Comparison of ENCODE assay signal across 1 cellular context in genomic region chr6:1396952-1397868, GRCh38.
A peak's percentile ranks its signal among the peaks of the same experiment; 100 is the strongest.
TF ChIP-seq lines count a peak whose summit lies in the region.

No MANE protein-coding gene starts in this region.

TF ChIP-seq in IMR-90, 13 proteins besides CTCF, POLR2A, EP300 and RAD21:
- TF ChIP-seq NFE2L2 (IDR thresholded peaks at IDR 0.05; ENCODE audit: low read depth, low read length) (peak; percentile 32; the same call in 1 of the 2 replicates), ELK1 (IDR thresholded peaks at IDR 0.05; ENCODE audit: borderline replicate concordance, low read depth, low read length) (no peak), RFX5 (IDR thresholded peaks at IDR 0.05; ENCODE audit: low read depth, low read length) (no peak), MAFK (IDR thresholded peaks at IDR 0.05; ENCODE audit: low read depth, low read length) (no peak), MAZ (IDR thresholded peaks at IDR 0.05; ENCODE audit: borderline replicate concordance, low read depth, low read length) (peak; percentile 54; the same call in 1 of the 2 replicates), RCOR1 (IDR thresholded peaks at IDR 0.05; ENCODE audit: insufficient replicate concordance, low read length) (peak; percentile 20), MXI1 (IDR thresholded peaks at IDR 0.05; ENCODE audit: borderline replicate concordance, low read depth, low read length) (peak; percentile 91), SMC3 (IDR thresholded peaks at IDR 0.05; ENCODE audit: low read depth, low read length) (peak; percentile 95), FOS (IDR thresholded peaks at IDR 0.05; ENCODE audit: low read depth, low read length) (0 out of 2 replicates have a peak, but pooled peaks have one; percentile 43), CHD1 (IDR thresholded peaks at IDR 0.05; ENCODE audit: low read depth, low read length) (no peak; the same call in 1 of the 2 replicates), USF2 (IDR thresholded peaks at IDR 0.05; ENCODE audit: low read depth, low read length) (no peak), BHLHE40 (IDR thresholded peaks at IDR 0.05; ENCODE audit: low read depth, low read length) (peak; percentile 96), CEBPB (IDR thresholded peaks at IDR 0.05; ENCODE audit: low read depth, low read length) (0 out of 2 replicates have a peak, but pooled peaks have one; percentile 2)
TF ChIP-seq in IMR-90: peak in this region for 8.
